8 cellular contexts compared by ENCODE assay signal in genomic region chr12:57771271-57771872, GRCh38. TPM values are rescaled to one million over a fixed set of nuclear protein-coding genes. Genes with fewer than 3 reads are reported as not detected.
A peak's percentile ranks its signal among the peaks of the same experiment; 100 is the strongest.
DNase-seq lines count a peak whose midpoint lies in the region; ATAC-seq and TF ChIP-seq lines count a peak whose summit lies in the region.

No MANE protein-coding gene starts in this region.

- H3K27ac ChIP-seq in KOPT-K1 (ENCODE audit: low read depth, low read length, poor library complexity, severe bottlenecking) (peak overlapping the region; percentile 75), Peyer's patch (peak overlapping the region; percentile 84 to 92 (median 86)), thyroid gland (peak overlapping the region; percentile 19 to 85 (median 82))

- TF ChIP-seq POLR2A in Peyer's patch (IDR thresholded peaks at IDR 0.05) (no peak), thyroid gland (IDR thresholded peaks at IDR 0.05) (no peak)

- intact Hi-C loops in thyroid gland (cut with DNase I), result no loop called here

- H3K4me1 ChIP-seq in Peyer's patch (peaks cover 0 to 17% (median 8%) of the 10 kb centered on the region in 4 donors), thyroid gland (peaks cover 24 to 42% of the 10 kb centered on the region in 2 donors)

- DNase-seq in Daoy (ENCODE audit: low read depth) (peak; percentile 96), Peyer's patch (peak; percentile 82 to 93 (median 92)), globus pallidus (ENCODE audit: low spot score) (peak; percentile 69), omental fat pad (ENCODE audit: low spot score) (peak; percentile 85), thyroid gland (peak; percentile 89 to 93)
- peak; percentile 69 for DNase-seq in activated effector memory CD4-positive, alpha-beta T cell treated with Interleukin-2 at 50 U/mL for 16 hours

- H3K4me3 ChIP-seq in Peyer's patch (peak overlapping the region; percentile 54 to 72 (median 64)), thyroid gland (replicated peaks in 1 of 3) (peak overlapping the region; percentile 29 to 52 (median 51))

- ATAC-seq in GM21825 (IDR thresholded peaks at IDR 0.05; ENCODE audit: unreplicated experiment), result peak; percentile 71
- peak; percentile 83 for ATAC-seq in omental fat pad (ENCODE audit: low FRiP score)

- H3K9me3 ChIP-seq in KOPT-K1 (ENCODE audit: insufficient read depth, low read length, poor library complexity, severe bottlenecking), result no peaks in the 10 kb centered on the region
- no peaks in the 10 kb centered on the region for H3K9me3 ChIP-seq in Peyer's patch
- H3K9me3 ChIP-seq in thyroid gland, result no peaks in the 10 kb centered on the region

- H3K27me3 ChIP-seq in Peyer's patch (peaks cover 0 to 6% of the 10 kb centered on the region in 2 donors), thyroid gland (no peaks in the 10 kb centered on the region)

- TF ChIP-seq CTCF in Peyer's patch (IDR thresholded peaks at IDR 0.05) (no peak), omental fat pad (IDR thresholded peaks at IDR 0.05) (no peak), thyroid gland (IDR thresholded peaks at IDR 0.05) (no peak)

- peaks cover 39% of the 10 kb centered on the region for H3K36me3 ChIP-seq in KOPT-K1 (ENCODE audit: insufficient read depth, low read length)
- H3K36me3 ChIP-seq in Peyer's patch, result no peaks in the 10 kb centered on the region
- no peaks in the 10 kb centered on the region for H3K36me3 ChIP-seq in thyroid gland

- WGBS in thyroid gland, 2 donors, result 3 to 7% methylated on average over 16 of the region's 16 CpGs

RNA-seq across cellular contexts. Expression of gene METTL1, which starts 0.5 kb away (rescaled TPM):
- 21.0 and 37.5 TPM in 2 replicates for total RNA-seq in Daoy (2014; rRNA removed; shearing (Covaris generic))
- total RNA-seq in Peyer's patch (10 to 100 TPM in 1 of 4 donors, 1 to 10 TPM in 3; 1.2 to 26.4 (median 8.0) TPM), omental fat pad (10 to 100 TPM; 11.2 to 39.3 (median 15.2) TPM), thyroid gland (10 to 100 TPM in 3 of 4 donors, 1 to 10 TPM in 1; 7.9 to 24.5 (median 13.1) TPM)

RNA-seq across cellular contexts. Expression of gene EEF1AKMT3, which starts 1.0 kb away (rescaled TPM):
- total RNA-seq in Daoy (2014; rRNA removed; shearing (Covaris generic)), result 1.9 and 2.6 TPM in 2 replicates
- total RNA-seq in Peyer's patch (1 to 10 TPM; 1.4 to 7.4 (median 2.7) TPM), omental fat pad (10 to 100 TPM in 1 of 4 donors, 1 to 10 TPM in 3; 6.1 to 10.9 (median 9.3) TPM), thyroid gland (10 to 100 TPM; 12.1 to 20.4 (median 16.5) TPM)

RNA-seq across cellular contexts. Expression of gene CYP27B1, which starts 4.5 kb away (rescaled TPM):
- total RNA-seq in Daoy (2014; rRNA removed; shearing (Covaris generic)), result 2.2 and 2.6 TPM in 2 replicates
- total RNA-seq in Peyer's patch, result 1 to 10 TPM in 1 of 4 donors, not detected in 3; 1.7 TPM
- total RNA-seq in omental fat pad, result 1 to 10 TPM in 2 of 4 donors, under 1 TPM in 1, not detected in 1; 0.19 to 5.6 (median 2.8) TPM
- total RNA-seq in thyroid gland, result 10 to 100 TPM in 2 of 4 donors, 1 to 10 TPM in 2; 2.7 to 13.0 (median 10.0) TPM

RNA-seq across cellular contexts. Expression of gene TSFM, which starts 11.2 kb away (rescaled TPM):
- total RNA-seq in Daoy (2014; rRNA removed; shearing (Covaris generic)), result 38.2 and 48.9 TPM in 2 replicates
- 10 to 100 TPM in 3 of 4 donors, 1 to 10 TPM in 1; 9.4 to 21.2 (median 13.7) TPM for total RNA-seq in Peyer's patch
- 10 to 100 TPM; 20.2 to 36.6 (median 25.6) TPM for total RNA-seq in omental fat pad
- 10 to 100 TPM; 19.4 to 32.0 (median 25.5) TPM for total RNA-seq in thyroid gland

RNA-seq across cellular contexts. Expression of gene MARCHF9, which starts 16.5 kb away (rescaled TPM):
- total RNA-seq in Daoy (2014; rRNA removed; shearing (Covaris generic)), result 5.5 and 6.5 TPM in 2 replicates
- total RNA-seq in Peyer's patch (10 to 100 TPM in 2 of 4 donors, 1 to 10 TPM in 2; 7.4 to 17.2 (median 10.6) TPM), omental fat pad (1 to 10 TPM; 2.4 to 8.7 (median 5.1) TPM), thyroid gland (10 to 100 TPM; 17.5 to 25.1 (median 21.4) TPM)

Comparison
In these comparisons a context has a peak if more than half of its experiments do, and no peak if none do; other contexts are left out.
1. Peak in every context shown above with its lines: DNase-seq, ATAC-seq, H3K4me3 ChIP-seq and H3K27ac ChIP-seq.